ENCODE assay signal across 1 cellular context in the genomic region with DNA sequence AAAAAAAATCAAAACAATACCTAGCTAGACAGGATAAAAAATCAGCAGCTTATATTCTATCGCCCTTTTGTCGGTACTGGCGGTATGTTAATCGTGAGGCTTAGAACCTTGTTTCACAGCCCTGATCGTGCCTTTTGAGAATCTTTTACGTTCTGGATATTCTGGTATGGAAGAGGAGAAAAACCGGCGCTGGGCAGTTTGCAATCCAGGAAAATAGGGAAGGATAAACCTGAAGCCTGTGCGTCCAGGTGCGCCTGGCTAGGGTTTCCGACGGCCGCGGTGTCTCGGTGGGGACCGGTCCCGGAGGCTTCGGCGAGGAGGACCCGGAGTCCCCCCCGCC.
TF ChIP-seq lines count a peak whose summit lies in the region.

No MANE protein-coding gene starts in this region.

TF ChIP-seq in K562, 482 proteins besides CTCF, POLR2A, EP300 and RAD21:
- TF ChIP-seq, protein P1, sequence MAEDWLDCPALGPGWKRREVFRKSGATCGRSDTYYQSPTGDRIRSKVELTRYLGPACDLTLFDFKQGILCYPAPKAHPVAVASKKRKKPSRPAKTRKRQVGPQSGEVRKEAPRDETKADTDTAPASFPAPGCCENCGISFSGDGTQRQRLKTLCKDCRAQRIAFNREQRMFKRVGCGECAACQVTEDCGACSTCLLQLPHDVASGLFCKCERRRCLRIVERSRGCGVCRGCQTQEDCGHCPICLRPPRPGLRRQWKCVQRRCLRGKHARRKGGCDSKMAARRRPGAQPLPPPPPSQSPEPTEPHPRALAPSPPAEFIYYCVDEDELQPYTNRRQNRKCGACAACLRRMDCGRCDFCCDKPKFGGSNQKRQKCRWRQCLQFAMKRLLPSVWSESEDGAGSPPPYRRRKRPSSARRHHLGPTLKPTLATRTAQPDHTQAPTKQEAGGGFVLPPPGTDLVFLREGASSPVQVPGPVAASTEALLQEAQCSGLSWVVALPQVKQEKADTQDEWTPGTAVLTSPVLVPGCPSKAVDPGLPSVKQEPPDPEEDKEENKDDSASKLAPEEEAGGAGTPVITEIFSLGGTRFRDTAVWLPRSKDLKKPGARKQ (CRISPR knock-in tag; IDR thresholded peaks at IDR 0.05) = peak; percentile 43; the same call in 1 of the 2 replicates
- TF ChIP-seq IRF2 (CRISPR knock-in tag; IDR thresholded peaks at IDR 0.05) = no peak
- TF ChIP-seq CBX2 (IDR thresholded peaks at IDR 0.05; ENCODE audit: insufficient read depth, low read length, poor library complexity, severe bottlenecking) = peak; percentile 21
- TF ChIP-seq, protein P2, sequence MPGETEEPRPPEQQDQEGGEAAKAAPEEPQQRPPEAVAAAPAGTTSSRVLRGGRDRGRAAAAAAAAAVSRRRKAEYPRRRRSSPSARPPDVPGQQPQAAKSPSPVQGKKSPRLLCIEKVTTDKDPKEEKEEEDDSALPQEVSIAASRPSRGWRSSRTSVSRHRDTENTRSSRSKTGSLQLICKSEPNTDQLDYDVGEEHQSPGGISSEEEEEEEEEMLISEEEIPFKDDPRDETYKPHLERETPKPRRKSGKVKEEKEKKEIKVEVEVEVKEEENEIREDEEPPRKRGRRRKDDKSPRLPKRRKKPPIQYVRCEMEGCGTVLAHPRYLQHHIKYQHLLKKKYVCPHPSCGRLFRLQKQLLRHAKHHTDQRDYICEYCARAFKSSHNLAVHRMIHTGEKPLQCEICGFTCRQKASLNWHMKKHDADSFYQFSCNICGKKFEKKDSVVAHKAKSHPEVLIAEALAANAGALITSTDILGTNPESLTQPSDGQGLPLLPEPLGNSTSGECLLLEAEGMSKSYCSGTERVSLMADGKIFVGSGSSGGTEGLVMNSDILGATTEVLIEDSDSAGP (CRISPR knock-in tag; IDR thresholded peaks at IDR 0.05) = peak; percentile 81; the same call in 1 of the 2 replicates
TF ChIP-seq in K562: peak in this region for 3.
